Comparison of ENCODE assay signal across 15 cellular contexts in the genomic region with DNA sequence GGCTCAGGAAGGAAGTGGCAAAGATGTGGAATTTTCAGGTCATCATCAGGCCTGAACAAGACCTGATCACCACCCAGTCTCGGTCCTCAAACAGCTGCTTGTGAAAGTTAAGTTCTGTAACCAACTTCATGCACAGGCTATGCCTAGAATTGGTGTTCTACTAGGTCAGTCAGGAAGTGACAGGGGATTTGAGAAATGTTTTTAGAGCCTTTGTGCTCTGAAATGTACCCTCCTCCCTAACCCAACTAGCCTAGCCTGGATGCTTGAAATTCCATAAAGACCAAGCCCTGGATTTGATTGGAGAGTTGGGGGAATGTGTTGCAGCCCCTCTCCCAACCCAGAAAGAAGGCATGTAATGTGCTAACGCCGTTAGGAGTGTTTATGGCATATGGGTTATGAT.
DNase-seq lines count a peak whose midpoint lies in the region; FAIRE-seq and TF ChIP-seq lines count a peak whose summit lies in the region.
"Had no signal": no experiment of that assay in that cellular context is flagged by ENCODE, and none has a peak within 500 bp of the region (broad histone marks: within the 10 kb centered on the region; RNA-seq: fewer than 3 reads in every experiment).

No MANE protein-coding gene starts in this region.

- no peaks in the 10 kb centered on the region for H3K27me3 ChIP-seq in cardiac muscle cell
- no peaks in the 10 kb centered on the region for H3K27me3 ChIP-seq in right atrium auricular region
- H3K27me3 ChIP-seq: colonic mucosa had no signal

- H3K36me3 ChIP-seq in cardiac muscle cell (no peaks in the 10 kb centered on the region), right atrium auricular region (no peaks in the 10 kb centered on the region)
- H3K36me3 ChIP-seq: colonic mucosa had no signal

- FAIRE-seq in urothelium cell line (lab: Jason Lieb, UNC): no peak
- FAIRE-seq: A204.1, K562 had no signal

- H3K4me3 ChIP-seq in cardiac muscle cell (no peak overlapping the region), right atrium auricular region (no peak overlapping the region), choroid plexus epithelial cell (ENCODE audit: low read depth, low read length) (no peak overlapping the region)
- H3K4me3 ChIP-seq: colonic mucosa, K562 had no signal

- H3K4me1 ChIP-seq in cardiac muscle cell (ENCODE audit: low read depth): peaks cover 13% of the 10 kb centered on the region
- peaks cover 0 to 51% of the 10 kb centered on the region in 2 donors for H3K4me1 ChIP-seq in right atrium auricular region

- H3K9me3 ChIP-seq in cardiac muscle cell (ENCODE audit: low read depth) (no peaks in the 10 kb centered on the region), right atrium auricular region (no peaks in the 10 kb centered on the region)
- H3K9me3 ChIP-seq: colonic mucosa had no signal

- DNase-seq in cardiac muscle cell (ENCODE audit: low read depth in 1 of 2, low spot score in 1 of 2): peak; percentile 41 to 78
- DNase-seq in right atrium auricular region (ENCODE audit: low spot score): no peak
- DNase-seq in choroid plexus epithelial cell (ENCODE audit: low read depth): peak; percentile 69
- peak; percentile 3 for DNase-seq in mesenteric fat pad (ENCODE audit: low spot score)
- DNase-seq in urothelium cell line (ENCODE audit: low spot score): peak; percentile 54
- no peak for DNase-seq in GDM1 (lab: John Stamatoyannopoulos, UW)
- DNase-seq in NCI-H1105 (lab: John Stamatoyannopoulos, UW): no peak
- DNase-seq in NCI-H2029 (lab: John Stamatoyannopoulos, UW): no peak
- DNase-seq: colonic mucosa; naive thymus-derived CD4-positive, alpha-beta T cell; NCI-H1417 treated with DMSO at 0.1 percent for 48 hours; NCI-H82; SHP77 had no signal

- TF ChIP-seq CTCF in cardiac muscle cell (IDR thresholded peaks at IDR 0.05; ENCODE audit: low read depth, low read length) (no peak), right atrium auricular region (IDR thresholded peaks at IDR 0.05) (no peak), choroid plexus epithelial cell (conservative IDR thresholded peaks at IDR 0.05; ENCODE audit: low read depth, low read length) (no peak)

- H3K27ac ChIP-seq in cardiac muscle cell: no peak overlapping the region
- peak overlapping the region in 1 of 2 donors; percentile 13 for H3K27ac ChIP-seq in right atrium auricular region
- H3K27ac ChIP-seq: colonic mucosa had no signal

Comparison
In these comparisons a context has a peak if more than half of its experiments do, and no peak if none do; other contexts are left out.
1. DNase-seq: peak in cardiac muscle cell (2 of 2), choroid plexus epithelial cell (single experiment), mesenteric fat pad (single experiment) and urothelium cell line (single experiment); none in right atrium auricular region (single experiment), GDM1 (single experiment), NCI-H1105 (single experiment) and NCI-H2029 (single experiment).